ENCODE assay signal across 1 cellular context in genomic region chr4:80253510-80253909, GRCh38.
TF ChIP-seq lines count a peak whose summit lies in the region.

No MANE protein-coding gene starts in this region.

TF ChIP-seq in GM12878, 131 proteins besides CTCF, POLR2A, EP300 and RAD21:
- no peak for TF ChIP-seq PML (IDR thresholded peaks at IDR 0.05; ENCODE audit: low read length)
- TF ChIP-seq, protein P1, sequence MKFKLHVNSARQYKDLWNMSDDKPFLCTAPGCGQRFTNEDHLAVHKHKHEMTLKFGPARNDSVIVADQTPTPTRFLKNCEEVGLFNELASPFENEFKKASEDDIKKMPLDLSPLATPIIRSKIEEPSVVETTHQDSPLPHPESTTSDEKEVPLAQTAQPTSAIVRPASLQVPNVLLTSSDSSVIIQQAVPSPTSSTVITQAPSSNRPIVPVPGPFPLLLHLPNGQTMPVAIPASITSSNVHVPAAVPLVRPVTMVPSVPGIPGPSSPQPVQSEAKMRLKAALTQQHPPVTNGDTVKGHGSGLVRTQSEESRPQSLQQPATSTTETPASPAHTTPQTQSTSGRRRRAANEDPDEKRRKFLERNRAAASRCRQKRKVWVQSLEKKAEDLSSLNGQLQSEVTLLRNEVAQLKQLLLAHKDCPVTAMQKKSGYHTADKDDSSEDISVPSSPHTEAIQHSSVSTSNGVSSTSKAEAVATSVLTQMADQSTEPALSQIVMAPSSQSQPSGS (IDR thresholded peaks at IDR 0.05; ENCODE audit: low read length), result no peak
- TF ChIP-seq MEF2B (IDR thresholded peaks at IDR 0.05; ENCODE audit: partially characterized antibody, poor library complexity, severe bottlenecking), result no peak
- TF ChIP-seq FOS (IDR thresholded peaks at IDR 0.05; ENCODE audit: borderline replicate concordance, extremely low read depth, insufficient read length), result no peak
- TF ChIP-seq TARDBP (IDR thresholded peaks at IDR 0.05; ENCODE audit: borderline replicate concordance), result no peak
- TF ChIP-seq SP1 (IDR thresholded peaks at IDR 0.05; ENCODE audit: low read depth, low read length), result no peak
- TF ChIP-seq NFYA (IDR thresholded peaks at IDR 0.05; ENCODE audit: borderline replicate concordance, low read depth, low read length), result no peak
- TF ChIP-seq, protein P2, sequence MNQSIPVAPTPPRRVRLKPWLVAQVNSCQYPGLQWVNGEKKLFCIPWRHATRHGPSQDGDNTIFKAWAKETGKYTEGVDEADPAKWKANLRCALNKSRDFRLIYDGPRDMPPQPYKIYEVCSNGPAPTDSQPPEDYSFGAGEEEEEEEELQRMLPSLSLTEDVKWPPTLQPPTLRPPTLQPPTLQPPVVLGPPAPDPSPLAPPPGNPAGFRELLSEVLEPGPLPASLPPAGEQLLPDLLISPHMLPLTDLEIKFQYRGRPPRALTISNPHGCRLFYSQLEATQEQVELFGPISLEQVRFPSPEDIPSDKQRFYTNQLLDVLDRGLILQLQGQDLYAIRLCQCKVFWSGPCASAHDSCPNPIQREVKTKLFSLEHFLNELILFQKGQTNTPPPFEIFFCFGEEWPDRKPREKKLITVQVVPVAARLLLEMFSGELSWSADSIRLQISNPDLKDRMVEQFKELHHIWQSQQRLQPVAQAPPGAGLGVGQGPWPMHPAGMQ (IDR thresholded peaks at IDR 0.05; ENCODE audit: borderline replicate concordance), result no peak
- TF ChIP-seq GATAD2B (conservative IDR thresholded peaks at IDR 0.05; ENCODE audit: low read depth), result no peak
